In genomic region chr11:86592047-86592564, GRCh38 we compare ENCODE assay signal across 8 cellular contexts.
A peak's percentile ranks its signal among the peaks of the same experiment; 100 is the strongest.
DNase-seq lines count a peak whose midpoint lies in the region; ATAC-seq and TF ChIP-seq lines count a peak whose summit lies in the region.

No MANE protein-coding gene starts in this region.

- DNase-seq in HS-5 (ENCODE audit: low read depth) (peak; percentile 28), lower lobe of right lung (no peak), DMS 273 (lab: John Stamatoyannopoulos, UW; ENCODE audit: unreplicated experiment) (no peak), HuH-7.5 (ENCODE audit: low spot score) (no peak), dedifferentiated amniotic fluid mesenchymal stem cell (ENCODE audit: extremely low spot score) (no peak), NCI-H1694 (lab: John Stamatoyannopoulos, UW) (no peak)
- DNase-seq in activated naive CD8-positive, alpha-beta T cell treated with anti-CD3 and anti-CD28 coated beads, Interleukin-2, amount 50 U/mL, for 24 hours = no peak

- H3K4me3 Mint-ChIP-seq in activated naive CD8-positive, alpha-beta T cell treated with anti-CD3 and anti-CD28 coated beads, Interleukin-2, amount 50 U/mL, for 24 hours = no peak overlapping the region

- intact Hi-C loops in lower lobe of right lung (cut with DNase I) = no loop called here

- peaks cover 10% of the 10 kb centered on the region for H3K9me3 Mint-ChIP-seq in activated naive CD8-positive, alpha-beta T cell treated with anti-CD3 and anti-CD28 coated beads, Interleukin-2, amount 50 U/mL, for 24 hours

- TF ChIP-seq CTCF in lower lobe of right lung (IDR thresholded peaks at IDR 0.05) = no peak

- H3K36me3 ChIP-seq in BLaER1 = no peaks in the 10 kb centered on the region
- H3K36me3 ChIP-seq in lower lobe of right lung = no peaks in the 10 kb centered on the region

- H3K9me3 ChIP-seq in BLaER1 (no peaks in the 10 kb centered on the region), lower lobe of right lung (no peaks in the 10 kb centered on the region)

- H3K4me2 ChIP-seq in BLaER1 = peak overlapping the region; percentile 50; the same call in 1 of the 2 replicates

- H3K4me1 ChIP-seq in BLaER1 (peaks cover 40% of the 10 kb centered on the region), lower lobe of right lung (peaks cover 52% of the 10 kb centered on the region)

- no peaks in the 10 kb centered on the region for H4K20me1 ChIP-seq in BLaER1

- H3K36me3 Mint-ChIP-seq in activated naive CD8-positive, alpha-beta T cell treated with anti-CD3 and anti-CD28 coated beads, Interleukin-2, amount 50 U/mL, for 24 hours (ENCODE audit: low read depth) = peaks cover 2% of the 10 kb centered on the region

- H3K4me3 ChIP-seq in BLaER1 (no peak overlapping the region), lower lobe of right lung (no peak overlapping the region)

- peaks cover 46% of the 10 kb centered on the region for H3K4me1 Mint-ChIP-seq in activated naive CD8-positive, alpha-beta T cell treated with anti-CD3 and anti-CD28 coated beads, Interleukin-2, amount 50 U/mL, for 24 hours

- no peak for ATAC-seq in activated naive CD8-positive, alpha-beta T cell treated with anti-CD3 and anti-CD28 coated beads, Interleukin-2, amount 50 U/mL, for 24 hours
- peak; percentile 60 to 83 for ATAC-seq in lower lobe of right lung

- H3K27ac Mint-ChIP-seq in activated naive CD8-positive, alpha-beta T cell treated with anti-CD3 and anti-CD28 coated beads, Interleukin-2, amount 50 U/mL, for 24 hours = peak overlapping the region; percentile 86

- no peak overlapping the region; the same call in 1 of the 2 replicates for H3K27ac ChIP-seq in BLaER1
- peak overlapping the region; percentile 56 for H3K27ac ChIP-seq in lower lobe of right lung

- peaks cover 3% of the 10 kb centered on the region for H3K27me3 Mint-ChIP-seq in activated naive CD8-positive, alpha-beta T cell treated with anti-CD3 and anti-CD28 coated beads, Interleukin-2, amount 50 U/mL, for 24 hours

- no peak overlapping the region for H3K9ac ChIP-seq in BLaER1

- H3K27me3 ChIP-seq in BLaER1 = no peaks in the 10 kb centered on the region
- no peaks in the 10 kb centered on the region for H3K27me3 ChIP-seq in lower lobe of right lung (ENCODE audit: low read depth)
